8 cellular contexts compared by ENCODE assay signal in genomic region chr6:14074723-14075503, GRCh38. TPM values are rescaled to one million over a fixed set of nuclear protein-coding genes. Genes with fewer than 3 reads are reported as not detected.
DNase-seq lines count a peak whose midpoint lies in the region; ATAC-seq and TF ChIP-seq lines count a peak whose summit lies in the region.

No MANE protein-coding gene starts in this region.

- CTCF ChIA-PET in HCT116 (lab: Charles Lee): interaction anchor here (1.3 to 1.5 kb wide), 2 partner anchors 8 to 166 kb away, joined by 4 read pairs; no protein-coding TSS in a partner anchor

- peak overlapping the region; percentile 99 for H2AFZ ChIP-seq in HCT116 (ENCODE audit: low read depth, low read length, poor library complexity, severe bottlenecking)

- TF ChIP-seq CTCF in HCT116 (IDR thresholded peaks at IDR 0.05 in 2 of 3, conservative IDR thresholded peaks at IDR 0.05 in 1 of 3; ENCODE audit: borderline replicate concordance in 1 of 3, insufficient read depth in 1 of 3, low read depth in 2 of 3, low read length in 2 of 3) (no peak), cardiac fibroblast (IDR thresholded peaks at IDR 0.05; ENCODE audit: low read depth, low read length) (no peak), uterus (IDR thresholded peaks at IDR 0.05) (no peak)

- intact Hi-C loops in HCT116 (cut with micrococcal nuclease) (no loop called here), uterus (cut with DNase I; ENCODE audit: low total_unique reads) (no loop called here)

- no peaks in the 10 kb centered on the region for H3K79me2 ChIP-seq in HCT116 (ENCODE audit: insufficient read depth, low read length)

- H3K9ac ChIP-seq in HCT116 (ENCODE audit: low read length): peak overlapping the region; percentile 5; the same call in 1 of the 2 replicates

- H3K9me3 ChIP-seq in HCT116 (ENCODE audit: control insufficient read depth in 1 of 2, insufficient read depth in 1 of 2, low read depth in 1 of 2, low read length in 2 of 2): no peaks in the 10 kb centered on the region
- H3K9me3 ChIP-seq in uterus: no peaks in the 10 kb centered on the region

- no TSS peak for BruUV-seq in HCT116 (replicated peaks; lab: Mats Ljungman, UMichigan)

- H3K27ac ChIP-seq in HCT116 (ENCODE audit: low read depth, low read length) (no peak overlapping the region), uterus (peak overlapping the region; percentile 62 to 69)

- peak; percentile 83 for ATAC-seq in HCT116

- H4K20me1 ChIP-seq in HCT116 (ENCODE audit: insufficient read depth): no peaks in the 10 kb centered on the region

- peaks cover 0 to 11% of the 10 kb centered on the region in 2 experiments; a peak in 1 of 4 replicates for H3K4me1 ChIP-seq in HCT116 (ENCODE audit: control insufficient read depth in 1 of 2, insufficient read depth in 2 of 2, low read length in 2 of 2)
- no peaks in the 10 kb centered on the region for H3K4me1 ChIP-seq in uterus

- H3K4me3 ChIP-seq in HCT116 (replicated peaks in 1 of 2; ENCODE audit: low read depth in 1 of 2, low read length in 2 of 2): peak overlapping the region; percentile 26 to 56
- H3K4me3 ChIP-seq in cardiac fibroblast (replicated peaks in 1 of 2; ENCODE audit: low read depth in 2 of 2, low read length in 2 of 2): peak overlapping the region; percentile 17 to 38
- peak overlapping the region; percentile 10 to 34 for H3K4me3 ChIP-seq in uterus

- RAD21 ChIA-PET in HCT116 (lab: Charles Lee; ENCODE audit: low non-redundant PET in 1 of 2, low total read pairs in 2 of 2, uncharacterized antibody in 2 of 2, unreplicated experiment in 2 of 2): interaction anchor here in 1 of 2 experiments (0.8 kb wide), 1 partner anchor 64 kb away, joined by 4 read pairs; no protein-coding TSS in a partner anchor

- DNase-seq in NCI-H1694 treated with DMSO at 0.1 percent for 48 hours (lab: John Stamatoyannopoulos, UW) (peak; percentile 18), NCI-H1694 (lab: John Stamatoyannopoulos, UW) (no peak), HCT116 (ENCODE audit: low read depth, low spot score) (no peak), NCI-H82 treated with DMSO at 0.1 percent for 48 hours (lab: John Stamatoyannopoulos, UW; ENCODE audit: unreplicated experiment) (peak; percentile 75), cardiac fibroblast (ENCODE audit: low read depth in 2 of 2) (peak; percentile 53 to 62), medulla oblongata (ENCODE audit: extremely low spot score) (peak; percentile 70), uterus (peak in 1 of 2 donors; percentile 34), HuH-7.5 (ENCODE audit: low spot score) (no peak)

- H3K4me2 ChIP-seq in HCT116 (ENCODE audit: low read length): peak overlapping the region; percentile 78

- H3K36me3 ChIP-seq in HCT116 (ENCODE audit: control insufficient read depth in 1 of 2, insufficient read depth in 2 of 2, low read length in 2 of 2) (no peaks in the 10 kb centered on the region), uterus (no peaks in the 10 kb centered on the region)

- POLR2A ChIA-PET in HCT116 (lab: Charles Lee): no interaction called here

- TF ChIP-seq POLR2A in HCT116 (IDR thresholded peaks at IDR 0.05; ENCODE audit: borderline replicate concordance, extremely low read depth, insufficient read depth, insufficient read length): no peak
- TF ChIP-seq POLR2A in uterus (IDR thresholded peaks at IDR 0.05): no peak

- H3K27me3 ChIP-seq in HCT116 (ENCODE audit: insufficient read depth, low read length) (no peaks in the 10 kb centered on the region), uterus (no peaks in the 10 kb centered on the region)

- H3K9me2 ChIP-seq in HCT116 (ENCODE audit: insufficient read depth): no peaks in the 10 kb centered on the region

- TF ChIP-seq RAD21 in HCT116 (IDR thresholded peaks at IDR 0.05; ENCODE audit: low read depth): no peak

TF ChIP-seq in HCT116, 20 proteins besides CTCF, POLR2A, EP300 and RAD21:
- no peak for TF ChIP-seq ZFX (IDR thresholded peaks at IDR 0.05)
TF ChIP-seq in HCT116: peak in this region for 0.

RNA-seq across cellular contexts. Expression of gene CD83, which starts 42.7 kb away (rescaled TPM):
- 6.0 TPM for total RNA-seq in HCT116 (2021; ENCODE audit: unreplicated experiment)
- 2.4 and 3.0 TPM in 2 replicates for polyA plus RNA-seq in HCT116 (2012)
- total RNA-seq in uterus: 10 to 100 TPM in 1 of 4 donors, 1 to 10 TPM in 3; 2.0 to 16.9 (median 7.9) TPM

Comparison
In these comparisons a context has a peak if more than half of its experiments do, and no peak if none do; other contexts are left out.
1. DNase-seq: peak in NCI-H1694 treated with DMSO at 0.1 percent for 48 hours (single experiment), NCI-H82 treated with DMSO at 0.1 percent for 48 hours (single experiment), cardiac fibroblast (2 of 2) and medulla oblongata (single experiment); none in NCI-H1694 (single experiment), HCT116 (single experiment) and HuH-7.5 (single experiment).
2. Peak in every context shown above with its lines, with median percentiles within 50 percentile points of each other: H3K4me3 ChIP-seq.